ENCODE assay signal across 19 cellular contexts in genomic region chr11:892106-892505, GRCh38. TPM values are rescaled to one million over a fixed set of nuclear protein-coding genes. Genes with fewer than 3 reads are reported as not detected.
DNase-seq lines count a peak whose midpoint lies in the region; ATAC-seq, FAIRE-seq and TF ChIP-seq lines count a peak whose summit lies in the region.
"Had no signal": no experiment of that assay in that cellular context is flagged by ENCODE, and none has a peak within 500 bp of the region (broad histone marks: within the 10 kb centered on the region; RNA-seq: fewer than 3 reads in every experiment).

No MANE protein-coding gene starts in this region.

- H3K27me3 Mint-ChIP-seq in activated CD4-positive, alpha-beta T cell treated with anti-CD3 and anti-CD28 coated beads for 36 hours: no peaks in the 10 kb centered on the region
- H3K27me3 Mint-ChIP-seq in activated CD4-positive, alpha-beta T cell treated with anti-CD3 and anti-CD28 coated beads, Interleukin-2, amount 10 ng/mL, durations not matched to agents 7 days and 5 days: no peaks in the 10 kb centered on the region
- H3K27me3 Mint-ChIP-seq in MCF 10A (ENCODE audit: insufficient read depth, unreplicated experiment): no peaks in the 10 kb centered on the region
- H3K27me3 Mint-ChIP-seq: activated CD4-positive, alpha-beta T cell treated with anti-CD3 and anti-CD28 coated beads, Interleukin-2, amount 10 ng/mL, durations not matched to agents 24 days and 14 days had no signal

- POLR2A ChIA-PET in activated CD4-positive, alpha-beta T cell treated with anti-CD3 and anti-CD28 coated beads for 36 hours (lab: Charles Lee): no interaction called here
- POLR2A ChIA-PET in activated CD4-positive, alpha-beta T cell treated with anti-CD3 and anti-CD28 coated beads, Interleukin-2, amount 10 ng/mL, durations not matched to agents 7 days and 5 days (lab: Charles Lee): no interaction called here
- POLR2A ChIA-PET in MCF 10A (lab: Yijun Ruan, JAX): interaction anchor here (0.9 kb wide), 1 partner anchor 20 kb away, joined by 3 read pairs; no protein-coding TSS in a partner anchor

- H3K27ac ChIP-seq in coronary artery: no peak overlapping the region
- H3K27ac ChIP-seq: gastrocnemius medialis, PC-9 had no signal

- intact Hi-C loops in activated CD4-positive, alpha-beta T cell treated with anti-CD3 and anti-CD28 coated beads for 36 hours (cut with DNase I, micrococcal nuclease): no loop called here
- intact Hi-C loops in MCF 10A (cut with micrococcal nuclease): no loop called here

- FAIRE-seq in bronchial epithelial cell (lab: Jason Lieb, UNC): no peak
- FAIRE-seq: GM19239, keratinocyte had no signal

- H3K36me3 ChIP-seq in bronchial epithelial cell (ENCODE audit: control insufficient read depth, insufficient read depth, low read length): peaks cover 13% of the 10 kb centered on the region
- H3K36me3 ChIP-seq: gastrocnemius medialis had no signal

- peak; percentile 30 for ATAC-seq in activated CD4-positive, alpha-beta T cell treated with anti-CD3 and anti-CD28 coated beads for 36 hours
- ATAC-seq: activated T-cell treated with anti-CD3 and anti-CD28 coated beads, Interleukin-2, amount 50 U/mL, for 72 hours; gastrocnemius medialis; right cardiac atrium; stimulated activated naive CD8-positive, alpha-beta T cell treated with anti-CD3 and anti-CD28 coated beads, Interleukin-15, Interleukin-2, amounts not matched to agents 100 U/mL and 50 U/mL, for 24 hours had no signal

- H3K4me3 Mint-ChIP-seq in activated CD4-positive, alpha-beta T cell treated with anti-CD3 and anti-CD28 coated beads for 36 hours: no peak overlapping the region
- no peak overlapping the region for H3K4me3 Mint-ChIP-seq in activated CD4-positive, alpha-beta T cell treated with anti-CD3 and anti-CD28 coated beads, Interleukin-2, amount 10 ng/mL, durations not matched to agents 7 days and 5 days
- H3K4me3 Mint-ChIP-seq in MCF 10A (ENCODE audit: unreplicated experiment): no peak overlapping the region
- H3K4me3 Mint-ChIP-seq: activated CD4-positive, alpha-beta T cell treated with anti-CD3 and anti-CD28 coated beads, Interleukin-2, amount 10 ng/mL, durations not matched to agents 24 days and 14 days; activated T-cell treated with anti-CD3 and anti-CD28 coated beads, Interleukin-2, amount 50 U/mL, for 72 hours had no signal

- peaks cover 6% of the 10 kb centered on the region for H3K36me3 Mint-ChIP-seq in activated CD4-positive, alpha-beta T cell treated with anti-CD3 and anti-CD28 coated beads for 36 hours (ENCODE audit: low read depth)
- no peaks in the 10 kb centered on the region for H3K36me3 Mint-ChIP-seq in activated CD4-positive, alpha-beta T cell treated with anti-CD3 and anti-CD28 coated beads, Interleukin-2, amount 10 ng/mL, durations not matched to agents 7 days and 5 days (ENCODE audit: low read depth)
- H3K36me3 Mint-ChIP-seq in MCF 10A (ENCODE audit: insufficient read depth, unreplicated experiment): peaks cover 11% of the 10 kb centered on the region

- no peaks in the 10 kb centered on the region for H3K27me3 ChIP-seq in bronchial epithelial cell (ENCODE audit: control insufficient read depth, insufficient read depth, low read length)
- H3K27me3 ChIP-seq: gastrocnemius medialis had no signal

- H3K27ac Mint-ChIP-seq in activated CD4-positive, alpha-beta T cell treated with anti-CD3 and anti-CD28 coated beads for 36 hours: no peak overlapping the region
- no peak overlapping the region for H3K27ac Mint-ChIP-seq in activated CD4-positive, alpha-beta T cell treated with anti-CD3 and anti-CD28 coated beads, Interleukin-2, amount 10 ng/mL, durations not matched to agents 7 days and 5 days
- no peak overlapping the region for H3K27ac Mint-ChIP-seq in MCF 10A (ENCODE audit: low read depth, unreplicated experiment)
- H3K27ac Mint-ChIP-seq: activated CD4-positive, alpha-beta T cell treated with anti-CD3 and anti-CD28 coated beads, Interleukin-2, amount 10 ng/mL, durations not matched to agents 24 days and 14 days; activated T-cell treated with anti-CD3 and anti-CD28 coated beads, Interleukin-2, amount 50 U/mL, for 72 hours had no signal

- H3K9me3 Mint-ChIP-seq in activated CD4-positive, alpha-beta T cell treated with anti-CD3 and anti-CD28 coated beads for 36 hours (ENCODE audit: low read depth): no peaks in the 10 kb centered on the region
- no peaks in the 10 kb centered on the region for H3K9me3 Mint-ChIP-seq in activated CD4-positive, alpha-beta T cell treated with anti-CD3 and anti-CD28 coated beads, Interleukin-2, amount 10 ng/mL, durations not matched to agents 7 days and 5 days
- H3K9me3 Mint-ChIP-seq in MCF 10A (ENCODE audit: unreplicated experiment): no peaks in the 10 kb centered on the region
- H3K9me3 Mint-ChIP-seq: activated CD4-positive, alpha-beta T cell treated with anti-CD3 and anti-CD28 coated beads, Interleukin-2, amount 10 ng/mL, durations not matched to agents 24 days and 14 days; activated T-cell treated with anti-CD3 and anti-CD28 coated beads, Interleukin-2, amount 50 U/mL, for 72 hours had no signal

- no peak for DNase-seq in activated CD4-positive, alpha-beta T cell treated with anti-CD3 and anti-CD28 coated beads for 36 hours
- no peak for DNase-seq in activated CD4-positive, alpha-beta T cell treated with anti-CD3 and anti-CD28 coated beads, Interleukin-2, amount 10 ng/mL, durations not matched to agents 7 days and 5 days
- DNase-seq in bronchial epithelial cell (ENCODE audit: low read depth) (no peak), MCF 10A (ENCODE audit: unreplicated experiment) (no peak), DMS153 (lab: John Stamatoyannopoulos, UW) (no peak), coronary artery (ENCODE audit: low spot score) (no peak)
- DNase-seq: activated CD4-positive, alpha-beta T cell treated with anti-CD3 and anti-CD28 coated beads, Interleukin-2, amount 10 ng/mL, durations not matched to agents 24 days and 14 days; activated T-cell treated with anti-CD3 and anti-CD28 coated beads, Interleukin-2, amount 50 U/mL, for 72 hours; anterior cingulate cortex; effector CD4-positive, alpha-beta T cell; gastrocnemius medialis; NCI-H2107; PC-9; stimulated activated CD4-positive, alpha-beta T cell treated with anti-CD3 and anti-CD28 coated beads, Interleukin-4, amount 100 ng/mL, for 1 hour; stimulated activated naive CD8-positive, alpha-beta T cell treated with anti-CD3 and anti-CD28 coated beads, Interleukin-15, Interleukin-2, amounts not matched to agents 100 U/mL and 50 U/mL, for 24 hours; T-helper 1 cell had no signal

- BruUV-seq in MCF 10A (replicated peaks; lab: Mats Ljungman, UMichigan): no TSS peak

- H3K4me1 Mint-ChIP-seq in activated CD4-positive, alpha-beta T cell treated with anti-CD3 and anti-CD28 coated beads for 36 hours: no peaks in the 10 kb centered on the region
- no peaks in the 10 kb centered on the region for H3K4me1 Mint-ChIP-seq in activated CD4-positive, alpha-beta T cell treated with anti-CD3 and anti-CD28 coated beads, Interleukin-2, amount 10 ng/mL, durations not matched to agents 7 days and 5 days
- no peaks in the 10 kb centered on the region for H3K4me1 Mint-ChIP-seq in MCF 10A (ENCODE audit: insufficient read depth, unreplicated experiment)
- H3K4me1 Mint-ChIP-seq: activated CD4-positive, alpha-beta T cell treated with anti-CD3 and anti-CD28 coated beads, Interleukin-2, amount 10 ng/mL, durations not matched to agents 24 days and 14 days had no signal

- no peak overlapping the region for H3K4me3 ChIP-seq in bronchial epithelial cell (ENCODE audit: low read depth, low read length)
- no peak overlapping the region for H3K4me3 ChIP-seq in coronary artery
- H3K4me3 ChIP-seq: gastrocnemius medialis, PC-9 had no signal

- CTCF ChIA-PET in activated CD4-positive, alpha-beta T cell treated with anti-CD3 and anti-CD28 coated beads for 36 hours (lab: Charles Lee): interaction anchor here (0.5 kb wide), 1 partner anchor 23 kb away, joined by 3 read pairs; no protein-coding TSS in a partner anchor
- CTCF ChIA-PET in activated CD4-positive, alpha-beta T cell treated with anti-CD3 and anti-CD28 coated beads, Interleukin-2, amount 10 ng/mL, durations not matched to agents 7 days and 5 days (lab: Charles Lee): no interaction called here
- CTCF ChIA-PET in MCF 10A (lab: Yijun Ruan, JAX): interaction anchor here (0.6 kb wide), 2 partner anchors 17 to 20 kb away, joined by 3 to 5 read pairs; no protein-coding TSS in a partner anchor

- TF ChIP-seq CTCF in bronchial epithelial cell (IDR thresholded peaks at IDR 0.05; ENCODE audit: insufficient read depth, low read length, severe bottlenecking) (peak; percentile 6), MCF 10A (IDR thresholded peaks at IDR 0.05; ENCODE audit: unreplicated experiment) (no peak), coronary artery (IDR thresholded peaks at IDR 0.05) (no peak)

RNA-seq across cellular contexts. Expression of gene CHID1, which starts 18.5 kb away (rescaled TPM):
- 10 to 100 TPM; 60.4 to 75.3 TPM for total RNA-seq in activated CD4-positive, alpha-beta T cell treated with anti-CD3 and anti-CD28 coated beads for 36 hours
- 10 to 100 TPM; 42.6 to 45.5 TPM for total RNA-seq in activated CD4-positive, alpha-beta T cell treated with anti-CD3 and anti-CD28 coated beads, Interleukin-2, amount 10 ng/mL, durations not matched to agents 7 days and 5 days
- 34.1 and 42.6 TPM in 2 replicates for total RNA-seq in bronchial epithelial cell
- total RNA-seq in MCF 10A (2022): 82.1 and 94.8 TPM in 2 replicates

RNA-seq across cellular contexts. Expression of gene AP2A2, which starts 33.6 kb away (rescaled TPM):
- 10 to 100 TPM; 43.5 to 71.6 TPM for total RNA-seq in activated CD4-positive, alpha-beta T cell treated with anti-CD3 and anti-CD28 coated beads for 36 hours
- total RNA-seq in activated CD4-positive, alpha-beta T cell treated with anti-CD3 and anti-CD28 coated beads, Interleukin-2, amount 10 ng/mL, durations not matched to agents 7 days and 5 days: 10 to 100 TPM; 60.1 to 66.7 TPM
- total RNA-seq in bronchial epithelial cell (9.5 and 17.8 TPM in 2 replicates), MCF 10A (2022) (70.5 and 70.6 TPM in 2 replicates)

RNA-seq across cellular contexts. Expression of gene TSPAN4, which starts 49.5 kb away (rescaled TPM):
- total RNA-seq in activated CD4-positive, alpha-beta T cell treated with anti-CD3 and anti-CD28 coated beads for 36 hours: 1 to 10 TPM; 5.2 to 6.0 TPM
- 1 to 10 TPM; 7.7 to 7.9 TPM for total RNA-seq in activated CD4-positive, alpha-beta T cell treated with anti-CD3 and anti-CD28 coated beads, Interleukin-2, amount 10 ng/mL, durations not matched to agents 7 days and 5 days
- total RNA-seq in bronchial epithelial cell (50.8 and 71.6 TPM in 2 replicates), MCF 10A (2022) (118 and 148 TPM in 2 replicates)

RNA-seq across cellular contexts. Expression of gene POLR2L, which starts 49.8 kb away (rescaled TPM):
- total RNA-seq in activated CD4-positive, alpha-beta T cell treated with anti-CD3 and anti-CD28 coated beads for 36 hours: 10 to 100 TPM; 74.6 to 79.4 TPM
- 10 to 100 TPM; 90.3 to 96.0 TPM for total RNA-seq in activated CD4-positive, alpha-beta T cell treated with anti-CD3 and anti-CD28 coated beads, Interleukin-2, amount 10 ng/mL, durations not matched to agents 7 days and 5 days
- 8.7 and 51.6 TPM in 2 replicates for total RNA-seq in bronchial epithelial cell
- 96.9 and 118 TPM in 2 replicates for total RNA-seq in MCF 10A (2022)

RNA-seq across cellular contexts. Expression of gene CD151, which starts 59.4 kb away (rescaled TPM):
- 10 to 100 TPM; 36.8 to 38.6 TPM for total RNA-seq in activated CD4-positive, alpha-beta T cell treated with anti-CD3 and anti-CD28 coated beads for 36 hours
- 10 to 100 TPM; 35.4 to 37.6 TPM for total RNA-seq in activated CD4-positive, alpha-beta T cell treated with anti-CD3 and anti-CD28 coated beads, Interleukin-2, amount 10 ng/mL, durations not matched to agents 7 days and 5 days
- total RNA-seq in bronchial epithelial cell: 321 and 324 TPM in 2 replicates
- total RNA-seq in MCF 10A (2022): 404 and 412 TPM in 2 replicates
